ENCODE assay signal across 1 cellular context in genomic region chr11:15650105-15650938, GRCh38.
TF ChIP-seq lines count a peak whose summit lies in the region.

No MANE protein-coding gene starts in this region.

TF ChIP-seq in HepG2, 621 proteins besides CTCF, POLR2A, EP300 and RAD21 (continued from another document and continues in another):
- 0 out of 2 replicates have a peak, but pooled peaks have one; percentile 56 for TF ChIP-seq ZNF276 (CRISPR knock-in tag; IDR thresholded peaks at IDR 0.05; ENCODE audit: low read depth)
- peak; percentile 44; the same call in 1 of the 2 replicates for TF ChIP-seq ZNF644 (CRISPR knock-in tag; IDR thresholded peaks at IDR 0.05; ENCODE audit: low read depth)
- TF ChIP-seq ZNF790 (CRISPR knock-in tag; IDR thresholded peaks at IDR 0.05; ENCODE audit: borderline replicate concordance), result no peak
- TF ChIP-seq NFE2 (CRISPR knock-in tag; IDR thresholded peaks at IDR 0.05), result no peak
- TF ChIP-seq MXI1 (IDR thresholded peaks at IDR 0.05; ENCODE audit: borderline replicate concordance, low read depth, low read length), result peak; percentile 54; the same call in 1 of the 3 replicates
- TF ChIP-seq HBP1 (CRISPR knock-in tag; IDR thresholded peaks at IDR 0.05; ENCODE audit: low read depth), result no peak
- peak; percentile 75; the same call in 1 of the 2 replicates for TF ChIP-seq ZNF317 (CRISPR knock-in tag; IDR thresholded peaks at IDR 0.05)
- peak; percentile 86 for TF ChIP-seq ZNF687 (CRISPR knock-in tag; IDR thresholded peaks at IDR 0.05)
- TF ChIP-seq IKZF1 (IDR thresholded peaks at IDR 0.05), result no peak
- no peak for TF ChIP-seq HNRNPH1 (optimal IDR thresholded peaks at IDR 0.05; ENCODE audit: low read depth, low read length)
- no peak for TF ChIP-seq TRIM24 (CRISPR knock-in tag; IDR thresholded peaks at IDR 0.05)
- TF ChIP-seq ZNF501 (CRISPR knock-in tag; IDR thresholded peaks at IDR 0.05), result peak; percentile 87
- no peak for TF ChIP-seq NONO (IDR thresholded peaks at IDR 0.05)
- peak; percentile 92 for TF ChIP-seq NONO (CRISPR knock-in tag; conservative IDR thresholded peaks at IDR 0.05)
- 0 out of 2 replicates have a peak, but pooled peaks have one; percentile 50 for TF ChIP-seq ZSCAN31 (CRISPR knock-in tag; IDR thresholded peaks at IDR 0.05; ENCODE audit: low read depth)
- no peak for TF ChIP-seq NFIB (CRISPR knock-in tag; IDR thresholded peaks at IDR 0.05; ENCODE audit: borderline replicate concordance)
- TF ChIP-seq ZBTB26 (CRISPR knock-in tag; IDR thresholded peaks at IDR 0.05; ENCODE audit: borderline replicate concordance), result peak; percentile 35; the same call in 1 of the 2 replicates
- TF ChIP-seq DNMT3B (CRISPR knock-in tag; conservative IDR thresholded peaks at IDR 0.05), result 0 out of 2 replicates have a peak, but pooled peaks have one; percentile 46
- TF ChIP-seq REL (CRISPR knock-in tag; conservative IDR thresholded peaks at IDR 0.05), result no peak
- peak; percentile 91; the same call in 1 of the 2 replicates for TF ChIP-seq ZFP91 (CRISPR knock-in tag; IDR thresholded peaks at IDR 0.05; ENCODE audit: borderline replicate concordance)
- 0 out of 2 replicates have a peak, but pooled peaks have one; percentile 54 for TF ChIP-seq ZNF639 (CRISPR knock-in tag; conservative IDR thresholded peaks at IDR 0.05)
- TF ChIP-seq ZBTB38 (CRISPR knock-in tag; IDR thresholded peaks at IDR 0.05), result no peak
- no peak for TF ChIP-seq ZHX1 (CRISPR knock-in tag; IDR thresholded peaks at IDR 0.05; ENCODE audit: low read depth)
- peak; percentile 66 for TF ChIP-seq MEIS2 (CRISPR knock-in tag; IDR thresholded peaks at IDR 0.05)
- no peak for TF ChIP-seq GRHL1 (CRISPR knock-in tag; conservative IDR thresholded peaks at IDR 0.05)
- no peak for TF ChIP-seq ZBTB46 (CRISPR knock-in tag; IDR thresholded peaks at IDR 0.05; ENCODE audit: borderline replicate concordance)
- TF ChIP-seq TIGD3 (CRISPR knock-in tag; IDR thresholded peaks at IDR 0.05; ENCODE audit: borderline replicate concordance), result no peak
- peak; percentile 55; the same call in 1 of the 2 replicates for TF ChIP-seq MIXL1 (CRISPR knock-in tag; IDR thresholded peaks at IDR 0.05)
- no peak for TF ChIP-seq ZNF207 (IDR thresholded peaks at IDR 0.05; ENCODE audit: borderline replicate concordance)
- no peak for TF ChIP-seq NFE2L1 (CRISPR knock-in tag; IDR thresholded peaks at IDR 0.05; ENCODE audit: borderline replicate concordance)
- TF ChIP-seq ZNF709 (CRISPR knock-in tag; IDR thresholded peaks at IDR 0.05), result no peak
- peak; percentile 75 for TF ChIP-seq THRA (CRISPR knock-in tag; IDR thresholded peaks at IDR 0.05; ENCODE audit: borderline replicate concordance)
- no peak for TF ChIP-seq ELF4 (CRISPR knock-in tag; IDR thresholded peaks at IDR 0.05; ENCODE audit: borderline replicate concordance)
- TF ChIP-seq ZNF616 (CRISPR knock-in tag; IDR thresholded peaks at IDR 0.05; ENCODE audit: low read depth), result no peak
- peak; percentile 78 for TF ChIP-seq GABPB1 (CRISPR knock-in tag; IDR thresholded peaks at IDR 0.05)
- no peak for TF ChIP-seq ZNF841 (CRISPR knock-in tag; IDR thresholded peaks at IDR 0.05; ENCODE audit: borderline replicate concordance)
- TF ChIP-seq ZNF232 (CRISPR knock-in tag; IDR thresholded peaks at IDR 0.05; ENCODE audit: borderline replicate concordance), result 0 out of 2 replicates have a peak, but pooled peaks have one; percentile 42
